12 cellular contexts compared by ENCODE assay signal in genomic region chr11:2886936-2887335, GRCh38. TPM values are rescaled to one million over a fixed set of nuclear protein-coding genes. Genes with fewer than 3 reads are reported as not detected.
DNase-seq lines count a peak whose midpoint lies in the region; ATAC-seq and TF ChIP-seq lines count a peak whose summit lies in the region.
"Had no signal": no experiment of that assay in that cellular context is flagged by ENCODE, and none has a peak within 500 bp of the region (broad histone marks: within the 10 kb centered on the region; RNA-seq: fewer than 3 reads in every experiment).

No MANE protein-coding gene starts in this region.

- POLR2A ChIA-PET in CD8-positive, alpha-beta T cell (lab: Charles Lee), result interaction anchor here (1.3 to 4.6 kb wide), 2 partner anchors 120 to 354 kb away, joined by 3 to 31 read pairs; no protein-coding TSS in a partner anchor
- POLR2A ChIA-PET in T-cell (lab: Charles Lee), result no interaction called here

- no peaks in the 10 kb centered on the region for H3K9me3 ChIP-seq in CD8-positive, alpha-beta T cell (ENCODE audit: low read length)

- H3K4me1 ChIP-seq in CD8-positive, alpha-beta T cell (ENCODE audit: insufficient read depth, low read length), result peaks cover 29% of the 10 kb centered on the region
- peaks cover 9% of the 10 kb centered on the region for H3K4me1 ChIP-seq in rectal smooth muscle tissue (ENCODE audit: control insufficient read depth, insufficient read depth, low read length)

- H3K4me1 Mint-ChIP-seq in CD8-positive, alpha-beta T cell (ENCODE audit: low read depth), result peaks cover 28% of the 10 kb centered on the region
- peaks cover 26 to 36% (median 28%) of the 10 kb centered on the region in 3 donors for H3K4me1 Mint-ChIP-seq in T-cell
- H3K4me1 Mint-ChIP-seq in endothelial cell (ENCODE audit: unreplicated experiment), result peaks cover 12% of the 10 kb centered on the region

- H3K36me3 ChIP-seq in CD8-positive, alpha-beta T cell (ENCODE audit: insufficient read depth, low read length), result no peaks in the 10 kb centered on the region
- H3K36me3 ChIP-seq in rectal smooth muscle tissue (ENCODE audit: control insufficient read depth, insufficient read depth, low read length), result no peaks in the 10 kb centered on the region

- ATAC-seq in CD8-positive, alpha-beta T cell, result no peak
- ATAC-seq in T-cell (replicated peaks in 1 of 4), result no peak
- no peak for ATAC-seq in GM18867 (IDR thresholded peaks at IDR 0.05; ENCODE audit: unreplicated experiment)
- ATAC-seq in HG03097 (IDR thresholded peaks at IDR 0.05; ENCODE audit: low FRiP score, unreplicated experiment), result no peak
- no peak for ATAC-seq in GM21447 (IDR thresholded peaks at IDR 0.05; ENCODE audit: unreplicated experiment)

- no peak overlapping the region for H3K27ac ChIP-seq in CD8-positive, alpha-beta T cell (ENCODE audit: low read depth, low read length)
- H3K27ac ChIP-seq in rectal smooth muscle tissue (ENCODE audit: low read depth, low read length), result peak overlapping the region; percentile 76

- CTCF ChIA-PET in CD8-positive, alpha-beta T cell (lab: Charles Lee), result interaction anchor here (0.6 to 13.1 kb wide), 17 partner anchors 9 to 582 kb away, joined by 3 to 492 read pairs (median 4); no protein-coding TSS in a partner anchor
- CTCF ChIA-PET in T-cell (lab: Charles Lee), result interaction anchor here (1.2 to 3.0 kb wide), 3 partner anchors 14 to 356 kb away, joined by 3 to 32 read pairs (median 5); no protein-coding TSS in a partner anchor

- H3K9me3 Mint-ChIP-seq in CD8-positive, alpha-beta T cell, result no peaks in the 10 kb centered on the region
- H3K9me3 Mint-ChIP-seq in T-cell (no peaks in the 10 kb centered on the region), endothelial cell (ENCODE audit: unreplicated experiment) (no peaks in the 10 kb centered on the region)
- H3K9me3 Mint-ChIP-seq: stimulated activated naive CD8-positive, alpha-beta T cell treated with anti-CD3 and anti-CD28 coated beads, Interleukin-15, Interleukin-2, amounts not matched to agents 100 ng/mL and 50 ng/mL, for 24 hours had no signal

- peak overlapping the region; percentile 68 for H3K4me3 Mint-ChIP-seq in CD8-positive, alpha-beta T cell
- H3K4me3 Mint-ChIP-seq in T-cell (peak overlapping the region; percentile 53 to 72 (median 54)), endothelial cell (ENCODE audit: unreplicated experiment) (peak overlapping the region; percentile 69)

- no peak overlapping the region for H3K9ac ChIP-seq in rectal smooth muscle tissue (ENCODE audit: low read length)

- H3K4me3 ChIP-seq in CD8-positive, alpha-beta T cell (ENCODE audit: low read depth, low read length), result no peak overlapping the region
- H3K4me3 ChIP-seq in rectal smooth muscle tissue (ENCODE audit: low read length), result no peak overlapping the region

- intact Hi-C loops in CD8-positive, alpha-beta T cell (cut with DNase I, micrococcal nuclease), result loop anchor here (2.0 to 5.0 kb wide), 4 partner anchors 16 to 535 kb away; a partner anchor contains a TSS

- no peaks in the 10 kb centered on the region for H3K36me3 Mint-ChIP-seq in CD8-positive, alpha-beta T cell
- H3K36me3 Mint-ChIP-seq in T-cell (no peaks in the 10 kb centered on the region), endothelial cell (ENCODE audit: low read depth, unreplicated experiment) (no peaks in the 10 kb centered on the region)

- no peak for TF ChIP-seq CTCF in CD8-positive, alpha-beta T cell (IDR thresholded peaks at IDR 0.05)
- TF ChIP-seq CTCF in endothelial cell (IDR thresholded peaks at IDR 0.05; ENCODE audit: unreplicated experiment), result no peak

- no peak for DNase-seq in CD8-positive, alpha-beta T cell
- DNase-seq in T-cell, result no peak
- no peak for DNase-seq in endothelial cell (ENCODE audit: low spot score)
- DNase-seq in stimulated activated CD4-positive, alpha-beta T cell treated with anti-CD3 and anti-CD28 coated beads, Interleukin-2, amount 100 ng/mL, for 24 hours, result no peak
- DNase-seq: NCI-H1436 treated with DMSO at 0.1 percent for 48 hours, NCI-H748 treated with DMSO at 0.1 percent for 48 hours, SHP77 had no signal

- peak overlapping the region; percentile 70 for H3K27ac Mint-ChIP-seq in CD8-positive, alpha-beta T cell
- H3K27ac Mint-ChIP-seq in T-cell (peak overlapping the region in 1 of 2 donors; percentile 72), endothelial cell (ENCODE audit: unreplicated experiment) (no peak overlapping the region)
- H3K27ac Mint-ChIP-seq: stimulated activated naive CD8-positive, alpha-beta T cell treated with anti-CD3 and anti-CD28 coated beads, Interleukin-15, Interleukin-2, amounts not matched to agents 100 ng/mL and 50 ng/mL, for 24 hours had no signal

- H3K27me3 ChIP-seq in CD8-positive, alpha-beta T cell (ENCODE audit: insufficient read depth, low read length), result no peaks in the 10 kb centered on the region
- no peaks in the 10 kb centered on the region for H3K27me3 ChIP-seq in rectal smooth muscle tissue (ENCODE audit: control insufficient read depth, insufficient read depth, low read length)

- no peaks in the 10 kb centered on the region for H3K27me3 Mint-ChIP-seq in CD8-positive, alpha-beta T cell (ENCODE audit: low read depth)
- H3K27me3 Mint-ChIP-seq in T-cell (peaks cover 0 to 7% of the 10 kb centered on the region in 2 donors), endothelial cell (ENCODE audit: unreplicated experiment) (peaks cover 19% of the 10 kb centered on the region)

RNA-seq across cellular contexts. Expression of gene CDKN1C, which starts 1.4 kb away (rescaled TPM):
- total RNA-seq in CD8-positive, alpha-beta T cell, result 1 to 10 TPM; 2.5 to 3.6 TPM
- total RNA-seq in T-cell (1 to 10 TPM; 2.1 to 7.0 (median 5.3) TPM), endothelial cell (ENCODE audit: unreplicated experiment) (25.3 TPM)

RNA-seq across cellular contexts. Expression of gene PHLDA2, which starts 42.3 kb away (rescaled TPM):
- total RNA-seq in CD8-positive, alpha-beta T cell, result 1 to 10 TPM in 1 of 2 experiments, under 1 TPM in 1; 0.61 to 1.6 TPM
- total RNA-seq in T-cell (1 to 10 TPM in 1 of 5 donors, under 1 TPM in 4; 0.65 to 1.3 (median 0.79) TPM), endothelial cell (ENCODE audit: unreplicated experiment) (8.1 TPM)
